ENCODE assay signal across 11 cellular contexts in the genomic region with DNA sequence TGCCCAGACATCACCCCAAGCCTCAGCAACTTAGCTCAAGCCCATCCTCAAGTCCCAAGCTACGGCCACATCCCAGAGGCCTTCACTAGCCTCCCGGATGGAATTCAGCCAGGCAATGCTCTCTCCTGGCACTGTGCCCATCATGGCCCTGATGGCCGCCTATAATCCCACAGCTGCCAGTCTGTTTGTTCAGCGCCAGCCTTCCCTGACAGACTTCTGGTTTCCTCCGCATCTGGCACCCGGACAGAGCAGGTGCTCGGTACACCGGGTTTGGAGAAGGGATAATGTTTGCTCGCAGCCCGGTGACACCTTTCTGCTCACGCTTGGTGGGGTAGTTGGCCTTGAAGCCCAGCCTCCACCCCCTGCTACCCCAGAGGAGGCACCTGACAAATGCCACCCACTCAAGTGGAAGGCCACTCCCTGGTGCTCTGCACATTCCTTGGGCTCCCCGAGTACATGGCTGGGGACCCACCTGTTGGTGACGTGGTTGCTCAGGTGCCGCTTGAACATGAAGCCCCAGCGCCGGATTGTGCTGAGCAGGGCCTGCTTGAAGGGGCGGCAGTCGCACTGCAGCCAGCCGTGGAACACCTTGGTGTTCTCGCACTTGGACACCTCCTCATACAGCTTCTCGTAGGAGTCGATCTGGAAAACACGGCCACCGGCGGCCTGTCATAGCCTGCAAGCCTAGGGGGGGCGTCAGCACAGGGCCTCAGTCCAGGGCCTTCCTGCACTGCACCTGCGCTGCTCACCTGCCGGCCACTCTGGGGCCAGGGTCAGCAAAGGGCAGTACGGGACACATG. TPM values are rescaled to one million over a fixed set of nuclear protein-coding genes. Genes with fewer than 3 reads are reported as not detected.
DNase-seq lines count a peak whose midpoint lies in the region; ATAC-seq and TF ChIP-seq lines count a peak whose summit lies in the region.
"Had no signal": no experiment of that assay in that cellular context is flagged by ENCODE, and none has a peak within 500 bp of the region (broad histone marks: within the 10 kb centered on the region; RNA-seq: fewer than 3 reads in every experiment).

No MANE protein-coding gene starts in this region.

- no peak overlapping the region for H3K4me3 ChIP-seq in SJCRH30
- no peak overlapping the region for H3K4me3 ChIP-seq in mucosa of descending colon

- no peak overlapping the region for H3K27ac ChIP-seq in SJCRH30

- H3K27me3 ChIP-seq in SJCRH30: no peaks in the 10 kb centered on the region

- H3K4me1 ChIP-seq in SJCRH30 (peaks cover 39% of the 10 kb centered on the region), mucosa of descending colon (ENCODE audit: low read depth) (peaks cover 4% of the 10 kb centered on the region)

- DNase-seq in DMS79 (lab: John Stamatoyannopoulos, UW) (peak; percentile 93), NCI-H2107 treated with DMSO at 0.1 percent for 48 hours (lab: John Stamatoyannopoulos, UW; ENCODE audit: unreplicated experiment) (peak; percentile 84), SJCRH30 (peak; percentile 86 to 94), mucosa of descending colon (peak; percentile 70 to 76 (median 73)), HuH-7 (ENCODE audit: low spot score) (no peak), RKO (ENCODE audit: low spot score) (no peak)
- DNase-seq in activated CD4-positive, CD25-positive, alpha-beta regulatory T cell treated with anti-CD3 and anti-CD28 coated beads, Interleukin-2, amount 50 U/mL, for 72 hours: no peak
- DNase-seq: activated naive CD4-positive, alpha-beta T cell treated with anti-CD3 and anti-CD28 coated beads for 36 hours; immature natural killer cell; T-cell had no signal

- H3K36me3 ChIP-seq in SJCRH30: no peaks in the 10 kb centered on the region
- no peaks in the 10 kb centered on the region for H3K36me3 ChIP-seq in mucosa of descending colon (ENCODE audit: low read depth)

- ATAC-seq in mucosa of descending colon (peak; percentile 83), HG02981 (IDR thresholded peaks at IDR 0.05; ENCODE audit: unreplicated experiment) (no peak)
- ATAC-seq: T-cell had no signal

- no peak for TF ChIP-seq CTCF in mucosa of descending colon (IDR thresholded peaks at IDR 0.05)

- intact Hi-C loops in mucosa of descending colon (cut with DNase I, micrococcal nuclease): no loop called here

- no peaks in the 10 kb centered on the region for H3K9me3 ChIP-seq in SJCRH30 (replicated peaks)
- no peaks in the 10 kb centered on the region for H3K9me3 ChIP-seq in mucosa of descending colon

RNA-seq across cellular contexts. Expression of gene DNAH17, which starts 47.1 kb away (rescaled TPM):
- total RNA-seq in SJCRH30 (2014; rRNA removed; shearing (Covaris generic)): 3.1 and 3.7 TPM in 2 replicates
- total RNA-seq in mucosa of descending colon: under 1 TPM in 2 of 3 donors, not detected in 1; 0.06 to 0.17 TPM

Comparison
In these comparisons a context has a peak if more than half of its experiments do, and no peak if none do; other contexts are left out.
1. DNase-seq: peak in DMS79 (single experiment), NCI-H2107 treated with DMSO at 0.1 percent for 48 hours (single experiment), SJCRH30 (2 of 2) and mucosa of descending colon (3 of 3); none in HuH-7 (single experiment), RKO (single experiment) and activated CD4-positive, CD25-positive, alpha-beta regulatory T cell treated with anti-CD3 and anti-CD28 coated beads, Interleukin-2, amount 50 U/mL, for 72 hours (single experiment).